In the genomic region with DNA sequence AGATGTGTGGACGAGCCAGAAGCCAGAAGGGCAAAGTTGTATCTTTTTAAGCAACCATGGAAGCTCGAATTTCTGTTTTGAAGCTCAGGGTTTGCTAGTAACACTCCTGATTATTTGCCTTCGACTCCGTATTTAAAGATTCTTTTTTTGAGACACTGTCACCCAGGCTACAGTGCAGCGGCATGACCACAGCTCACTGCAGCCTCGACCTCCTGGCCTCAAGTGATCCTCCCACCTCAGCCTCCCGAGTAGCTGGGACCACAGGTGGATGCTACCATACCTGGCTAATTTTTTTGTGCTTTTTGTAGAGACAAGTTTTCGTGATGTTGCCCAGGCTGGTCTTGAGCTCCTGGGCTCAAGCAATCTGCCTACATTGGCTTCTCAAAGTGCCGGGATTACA, we compare ENCODE assay signal across 25 cellular contexts. TPM values are rescaled to one million over a fixed set of nuclear protein-coding genes. Genes with fewer than 3 reads are reported as not detected.
"Had no signal": no experiment of that assay in that cellular context is flagged by ENCODE, and none has a peak within 500 bp of the region (broad histone marks: within the 10 kb centered on the region; RNA-seq: fewer than 3 reads in every experiment).

No MANE protein-coding gene starts in this region.

- H3K4me3 ChIP-seq: body of pancreas, cardiac muscle cell, right lobe of liver, skin epidermis, tibial artery had no signal

- H3K36me3 ChIP-seq: cardiac muscle cell, neutrophil, right lobe of liver, tibial artery, WERI-Rb-1 had no signal

- ATAC-seq: activated T-cell treated with anti-CD3 and anti-CD28 coated beads, Interleukin-2, amount 50 U/mL, for 72 hours; body of pancreas; left ventricle myocardium superior; natural killer cell; right lobe of liver; stimulated activated effector memory CD8-positive, alpha-beta T cell treated with anti-CD3 and anti-CD28 coated beads, Interleukin-12 subunit alpha, Interleukin-12 subunit beta, amount 100 ng/mL, for 72 hours; stimulated activated naive CD8-positive, alpha-beta T cell treated with anti-CD3 and anti-CD28 coated beads, Interleukin-15, amount 100 ng/mL, for 72 hours had no signal

- DNase-seq: activated CD4-positive, alpha-beta T cell treated with anti-CD3 and anti-CD28 coated beads, Interleukin-2, amount 50 U/mL, for 4 hours; activated CD4-positive, CD25-positive, alpha-beta regulatory T cell treated with anti-CD3 and anti-CD28 coated beads, Interleukin-2, amount 50 U/mL, for 72 hours; activated effector memory CD4-positive, alpha-beta T cell treated with Interleukin-2 at 50 U/mL for 16 hours; activated naive CD4-positive, alpha-beta T cell treated with anti-CD3 and anti-CD28 coated beads for 36 hours; activated T-cell treated with anti-CD3 and anti-CD28 coated beads, Interleukin-2, amount 50 U/mL, for 72 hours; anterior cingulate cortex; body of pancreas; effector CD4-positive, alpha-beta T cell; foreskin melanocyte; hippocampal formation; left ventricle myocardium superior; mammary epithelial cell; midbrain; natural killer cell; stimulated activated naive CD8-positive, alpha-beta T cell treated with anti-CD3 and anti-CD28 coated beads, Interleukin-15, amount 100 ng/mL, for 72 hours; tibial artery; WERI-Rb-1 had no signal

- H3K27me3 ChIP-seq: body of pancreas, cardiac muscle cell, neutrophil, right lobe of liver had no signal

- H3K4me3 Mint-ChIP-seq: activated naive CD4-positive, alpha-beta T cell treated with anti-CD3 and anti-CD28 coated beads for 36 hours; activated T-cell treated with anti-CD3 and anti-CD28 coated beads, Interleukin-2, amount 50 U/mL, for 72 hours; natural killer cell; stimulated activated effector memory CD8-positive, alpha-beta T cell treated with anti-CD3 and anti-CD28 coated beads, Interleukin-12 subunit alpha, Interleukin-12 subunit beta, amount 100 ng/mL, for 72 hours; stimulated activated naive CD8-positive, alpha-beta T cell treated with anti-CD3 and anti-CD28 coated beads, Interleukin-15, amount 100 ng/mL, for 72 hours; T-helper 2 cell treated with Interferon-gamma antibody and Interleukin-4, amounts not matched to agents 5 μg/mL and 100 μg/mL, for 36 hours had no signal

- H3K27me3 Mint-ChIP-seq: stimulated activated naive CD8-positive, alpha-beta T cell treated with anti-CD3 and anti-CD28 coated beads, Interleukin-15, amount 100 ng/mL, for 72 hours had no signal

- H2AFZ ChIP-seq: parathyroid adenoma had no signal

- H3K27ac ChIP-seq: body of pancreas, cardiac muscle cell, neutrophil, parathyroid adenoma, right lobe of liver, skin epidermis, tibial artery, WERI-Rb-1 had no signal

- H3K9ac ChIP-seq: parathyroid adenoma had no signal

- H3K9me3 ChIP-seq: body of pancreas, neutrophil, right lobe of liver, tibial artery had no signal

- H3K4me1 ChIP-seq: parathyroid adenoma had no signal

- H3K9me3 Mint-ChIP-seq: activated naive CD4-positive, alpha-beta T cell treated with anti-CD3 and anti-CD28 coated beads for 36 hours; activated T-cell treated with anti-CD3 and anti-CD28 coated beads, Interleukin-2, amount 50 U/mL, for 72 hours; natural killer cell; stimulated activated effector memory CD8-positive, alpha-beta T cell treated with anti-CD3 and anti-CD28 coated beads, Interleukin-12 subunit alpha, Interleukin-12 subunit beta, amount 100 ng/mL, for 72 hours; stimulated activated naive CD8-positive, alpha-beta T cell treated with anti-CD3 and anti-CD28 coated beads, Interleukin-15, amount 100 ng/mL, for 72 hours; T-helper 2 cell treated with Interferon-gamma antibody and Interleukin-4, amounts not matched to agents 5 μg/mL and 100 μg/mL, for 36 hours had no signal

- FAIRE-seq: urothelium cell line had no signal

- H3K27ac Mint-ChIP-seq: activated naive CD4-positive, alpha-beta T cell treated with anti-CD3 and anti-CD28 coated beads for 36 hours; activated T-cell treated with anti-CD3 and anti-CD28 coated beads, Interleukin-2, amount 50 U/mL, for 72 hours; stimulated activated effector memory CD8-positive, alpha-beta T cell treated with anti-CD3 and anti-CD28 coated beads, Interleukin-12 subunit alpha, Interleukin-12 subunit beta, amount 100 ng/mL, for 72 hours; stimulated activated naive CD8-positive, alpha-beta T cell treated with anti-CD3 and anti-CD28 coated beads, Interleukin-15, amount 100 ng/mL, for 72 hours; T-helper 2 cell treated with Interferon-gamma antibody and Interleukin-4, amounts not matched to agents 5 μg/mL and 100 μg/mL, for 36 hours had no signal

- H3K36me3 Mint-ChIP-seq: natural killer cell; stimulated activated effector memory CD8-positive, alpha-beta T cell treated with anti-CD3 and anti-CD28 coated beads, Interleukin-12 subunit alpha, Interleukin-12 subunit beta, amount 100 ng/mL, for 72 hours had no signal

- H3K79me2 ChIP-seq: parathyroid adenoma had no signal

RNA-seq across cellular contexts. Expression of a gene that starts 18.7 kb away (rescaled TPM):
- total RNA-seq: cardiac muscle cell had no signal
- polyA plus RNA-seq: cardiac muscle cell had no signal
